ENCODE assay signal across 11 cellular contexts in the genomic region with DNA sequence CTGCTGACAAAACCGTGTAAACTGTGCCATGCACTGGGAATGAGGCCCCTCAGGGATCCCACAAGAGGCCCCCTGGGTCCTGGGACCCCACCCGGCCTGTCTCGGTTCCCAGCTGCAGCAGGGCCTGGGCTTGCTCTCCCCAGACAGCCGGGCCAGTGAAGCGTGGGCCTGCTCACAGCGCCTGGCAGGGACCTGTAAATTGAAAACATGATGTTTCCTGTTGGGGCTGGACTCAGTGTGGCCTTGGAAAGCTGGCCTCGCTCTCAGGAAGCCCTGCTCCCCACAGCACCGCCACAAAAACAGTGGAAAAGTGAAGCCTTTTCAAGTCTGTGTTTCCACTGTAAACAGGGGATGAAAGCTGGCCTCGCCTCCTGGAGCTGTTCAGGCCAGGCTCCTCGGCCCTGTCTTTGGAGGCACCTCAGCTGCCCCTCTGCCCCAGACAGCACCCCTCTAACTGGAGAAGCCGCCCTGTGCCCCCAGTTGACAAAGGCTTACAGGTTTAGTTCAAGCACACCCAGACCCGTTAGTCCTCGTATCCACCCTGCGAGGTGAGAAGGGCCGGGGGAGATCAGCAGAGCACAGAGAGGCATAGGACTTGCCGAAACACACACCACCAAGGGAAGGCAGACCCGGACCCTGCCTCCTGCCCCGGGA.
DNase-seq lines count a peak whose midpoint lies in the region; ATAC-seq and TF ChIP-seq lines count a peak whose summit lies in the region.
"Had no signal": no experiment of that assay in that cellular context is flagged by ENCODE, and none has a peak within 500 bp of the region (broad histone marks: within the 10 kb centered on the region; RNA-seq: fewer than 3 reads in every experiment).

No MANE protein-coding gene starts in this region.

- TF ChIP-seq POLR2A in gastroesophageal sphincter (IDR thresholded peaks at IDR 0.05) = no peak

- no CpG with 5 or more reads among the region's 18 CpGs for whole genome bisulfite sequencing in gastroesophageal sphincter (ENCODE audit: low coverage in 1 of 2), 2 donors
- 25% methylated on average over 18 of the region's 18 CpGs for WGBS in aorta, 2 donors

- H3K4me3 Mint-ChIP-seq in nephron = peak overlapping the region in 1 of 3 experiments; percentile 30
- H3K4me3 Mint-ChIP-seq: activated naive CD8-positive, alpha-beta T cell had no signal

- H3K27ac ChIP-seq in gastroesophageal sphincter = peak overlapping the region in 3 of 4 donors; percentile 74 to 82 (median 78)
- peak overlapping the region in 1 of 2 donors; percentile 25 for H3K27ac ChIP-seq in aorta (ENCODE audit: low read depth in 1 of 2, low read length in 2 of 2)
- H3K27ac ChIP-seq: 22Rv1 had no signal

- no peaks in the 10 kb centered on the region for H3K9me3 ChIP-seq in gastroesophageal sphincter
- H3K9me3 ChIP-seq in aorta (ENCODE audit: control insufficient read depth, low read length) = no peaks in the 10 kb centered on the region

- H3K4me1 Mint-ChIP-seq in nephron = peaks cover 88% of the 10 kb centered on the region

- H3K27me3 ChIP-seq in gastroesophageal sphincter (no peaks in the 10 kb centered on the region), aorta (ENCODE audit: control insufficient read depth in 1 of 2, insufficient read depth in 2 of 2, low read length in 1 of 2) (no peaks in the 10 kb centered on the region)

- no peak for TF ChIP-seq CTCF in gastroesophageal sphincter (IDR thresholded peaks at IDR 0.05)
- TF ChIP-seq CTCF in nephron (IDR thresholded peaks at IDR 0.05; ENCODE audit: unreplicated experiment in 3 of 3) = no peak
- TF ChIP-seq CTCF in GM20000 (IDR thresholded peaks at IDR 0.05; ENCODE audit: extremely low read depth, missing control alignments) = no peak

- DNase-seq in activated naive CD4-positive, alpha-beta T cell treated with anti-CD3 and anti-CD28 coated beads, Interleukin-2, amount 50 U/mL, for 72 hours (ENCODE audit: low spot score in 2 of 2) = no peak
- no peak for DNase-seq in activated naive CD4-positive, alpha-beta T cell treated with anti-CD3 and anti-CD28 coated beads, Interleukin-2, amount 50 U/mL, for 16 hours
- DNase-seq in aorta (peak in 1 of 2 donors; percentile 77), GM20000 (ENCODE audit: low spot score) (no peak), NCI-H1092 (lab: John Stamatoyannopoulos, UW) (no peak)
- DNase-seq: occipital lobe had no signal

- peak overlapping the region; percentile 43 to 50 for H3K27ac Mint-ChIP-seq in activated naive CD4-positive, alpha-beta T cell treated with anti-CD3 and anti-CD28 coated beads, Interleukin-2, amount 50 U/mL, for 72 hours
- H3K27ac Mint-ChIP-seq in nephron = peak overlapping the region; percentile 94 to 96 (median 96)
- H3K27ac Mint-ChIP-seq: activated naive CD8-positive, alpha-beta T cell had no signal

- H3K9me3 Mint-ChIP-seq in activated naive CD4-positive, alpha-beta T cell treated with anti-CD3 and anti-CD28 coated beads, Interleukin-2, amount 50 U/mL, for 72 hours = no peaks in the 10 kb centered on the region
- H3K9me3 Mint-ChIP-seq in nephron = no peaks in the 10 kb centered on the region

- peaks cover 0 to 21% of the 10 kb centered on the region in 2 donors for H3K36me3 ChIP-seq in gastroesophageal sphincter
- H3K36me3 ChIP-seq in aorta (ENCODE audit: control insufficient read depth in 1 of 2, insufficient read depth in 2 of 2, low read length in 1 of 2) = no peaks in the 10 kb centered on the region

- H3K4me3 ChIP-seq in gastroesophageal sphincter (no peak overlapping the region), aorta (ENCODE audit: low read length in 2 of 2) (no peak overlapping the region)

- no peaks in the 10 kb centered on the region for H3K36me3 Mint-ChIP-seq in activated naive CD4-positive, alpha-beta T cell treated with anti-CD3 and anti-CD28 coated beads, Interleukin-2, amount 50 U/mL, for 72 hours
- H3K36me3 Mint-ChIP-seq in nephron (ENCODE audit: low read depth) = peaks cover 7% of the 10 kb centered on the region
- H3K36me3 Mint-ChIP-seq: activated naive CD8-positive, alpha-beta T cell had no signal

- TF ChIP-seq EP300 in gastroesophageal sphincter (IDR thresholded peaks at IDR 0.05) = no peak

- H3K4me1 ChIP-seq in gastroesophageal sphincter (peaks cover 16 to 98% (median 77%) of the 10 kb centered on the region in 3 donors), aorta (ENCODE audit: control insufficient read depth in 1 of 2, insufficient read depth in 2 of 2, low read length in 2 of 2) (no peaks in the 10 kb centered on the region)

- H3K27me3 Mint-ChIP-seq in nephron (ENCODE audit: low read depth) = no peaks in the 10 kb centered on the region
- H3K27me3 Mint-ChIP-seq: activated naive CD8-positive, alpha-beta T cell had no signal

- ATAC-seq in activated naive CD4-positive, alpha-beta T cell treated with anti-CD3 and anti-CD28 coated beads, Interleukin-2, amount 50 U/mL, for 72 hours = no peak
- ATAC-seq in gastroesophageal sphincter (peak; percentile 46), aorta (ENCODE audit: low FRiP score) (peak; percentile 70), GM21786 (IDR thresholded peaks at IDR 0.05; ENCODE audit: unreplicated experiment) (no peak)

- intact Hi-C loops in aorta (cut with DNase I) = loop anchor here in 1 of 2 donors (5.0 kb wide), 1 partner anchor 105 kb away; no protein-coding TSS in a partner anchor

Comparison
In these comparisons a context has a peak if more than half of its experiments do, and no peak if none do; other contexts are left out.
1. ATAC-seq: peak in gastroesophageal sphincter (single experiment) and aorta (single experiment); none in activated naive CD4-positive, alpha-beta T cell treated with anti-CD3 and anti-CD28 coated beads, Interleukin-2, amount 50 U/mL, for 72 hours (0 of 2) and GM21786 (single experiment).